ENCODE assay signal across 1 cellular context in genomic region chr20:63500902-63501817, GRCh38.
TF ChIP-seq lines count a peak whose summit lies in the region.

No MANE protein-coding gene starts in this region.

TF ChIP-seq in HCT116, 20 proteins besides CTCF, POLR2A, EP300 and RAD21 (continued from another document):
- TF ChIP-seq SIN3A (IDR thresholded peaks at IDR 0.05; ENCODE audit: low read depth): no peak
- TF ChIP-seq, protein P1, sequence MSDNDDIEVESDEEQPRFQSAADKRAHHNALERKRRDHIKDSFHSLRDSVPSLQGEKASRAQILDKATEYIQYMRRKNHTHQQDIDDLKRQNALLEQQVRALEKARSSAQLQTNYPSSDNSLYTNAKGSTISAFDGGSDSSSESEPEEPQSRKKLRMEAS (IDR thresholded peaks at IDR 0.05): no peak
- no peak for TF ChIP-seq CBX3 (IDR thresholded peaks at IDR 0.05; ENCODE audit: low read depth)
- TF ChIP-seq, protein P2, sequence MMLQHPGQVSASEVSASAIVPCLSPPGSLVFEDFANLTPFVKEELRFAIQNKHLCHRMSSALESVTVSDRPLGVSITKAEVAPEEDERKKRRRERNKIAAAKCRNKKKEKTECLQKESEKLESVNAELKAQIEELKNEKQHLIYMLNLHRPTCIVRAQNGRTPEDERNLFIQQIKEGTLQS (IDR thresholded peaks at IDR 0.05): no peak
- no peak for TF ChIP-seq SP1 (IDR thresholded peaks at IDR 0.05; ENCODE audit: low read depth)
- TF ChIP-seq EZH2 (IDR thresholded peaks at IDR 0.05): no peak
- TF ChIP-seq POLR2AphosphoS5 (IDR thresholded peaks at IDR 0.05; ENCODE audit: low read depth, low read length): no peak
